32 cellular contexts compared by ENCODE assay signal in the genomic region with DNA sequence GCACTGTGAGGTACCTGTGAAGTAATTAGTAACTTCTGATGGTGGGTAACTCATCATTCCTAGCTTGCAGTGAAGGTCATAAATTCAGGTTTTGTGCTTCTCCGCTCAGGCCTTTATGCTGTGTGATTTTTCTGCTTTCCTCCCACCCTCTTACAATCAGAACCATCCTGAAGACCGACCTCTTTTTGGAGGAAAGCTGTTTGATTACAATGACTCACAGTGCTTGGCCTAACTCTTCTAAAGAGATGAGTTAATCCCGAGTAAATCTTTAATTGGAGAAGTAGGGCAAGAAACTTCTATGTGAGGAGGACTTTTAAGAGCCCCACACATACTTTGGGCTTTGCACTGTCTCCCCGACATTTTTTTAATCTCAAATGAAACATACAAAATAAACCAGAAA. TPM values are rescaled to one million over a fixed set of nuclear protein-coding genes. Genes with fewer than 3 reads are reported as not detected.
A peak's percentile ranks its signal among the peaks of the same experiment; 100 is the strongest.
DNase-seq lines count a peak whose midpoint lies in the region; ATAC-seq, FAIRE-seq and TF ChIP-seq lines count a peak whose summit lies in the region.
"Had no signal": no experiment of that assay in that cellular context is flagged by ENCODE, and none has a peak within 500 bp of the region (broad histone marks: within the 10 kb centered on the region; RNA-seq: fewer than 3 reads in every experiment).

No MANE protein-coding gene starts in this region.

- ATAC-seq in GM12878 (no peak), lower lobe of right lung (no peak), GM18907 (IDR thresholded peaks at IDR 0.05; ENCODE audit: unreplicated experiment) (no peak)
- ATAC-seq: activated CD4-positive, CD25-positive, alpha-beta regulatory T cell treated with anti-CD3 and anti-CD28 coated beads, Interleukin-2, amount 50 U/mL, for 24 hours; activated CD8-positive, alpha-beta memory T cell treated with anti-CD3 and anti-CD28 coated beads, Interleukin-2, amount 10 ng/mL, durations not matched to agents 7 days and 5 days; esophagus mucosa; gastroesophageal sphincter had no signal

- intact Hi-C loops in GM12878 (cut with micrococcal nuclease; ENCODE audit: unreplicated experiment): no loop called here
- intact Hi-C loops in lower lobe of right lung (cut with DNase I): no loop called here

- H3K36me3 ChIP-seq in Loucy (ENCODE audit: insufficient read depth, low read length) (no peaks in the 10 kb centered on the region; the same call in 1 of the 2 replicates), GM12878 (ENCODE audit: control insufficient read depth in 2 of 2, insufficient read depth in 2 of 2, low read length in 1 of 2) (peaks cover 0 to 4% of the 10 kb centered on the region in 2 experiments; a peak in 2 of 4 replicates), lower lobe of right lung (peaks cover 32% of the 10 kb centered on the region)
- H3K36me3 ChIP-seq: ascending aorta, BE2C, right atrium auricular region had no signal

- H3K4me2 ChIP-seq in Loucy (ENCODE audit: low read depth, low read length, poor library complexity, severe bottlenecking) (peak overlapping the region; percentile 3), GM12878 (ENCODE audit: control insufficient read depth, insufficient read depth) (no peak overlapping the region)
- H3K4me2 ChIP-seq: smooth muscle cell had no signal

- in situ Hi-C loops in GM12878 (cut with MboI): no loop called here

- no peak for TF ChIP-seq POLR2A in GM12878 (IDR thresholded peaks at IDR 0.05; ENCODE audit: low read depth, low read length)

- 86% methylated on average over 4 of the region's 4 CpGs for WGBS in GM12878 (ENCODE audit: insufficient coverage, insufficient replicate concordance, low lambda C conversion rate, missing lambda C conversion rate)

- H3K27me3 ChIP-seq in Loucy (ENCODE audit: insufficient read depth, low read length, poor library complexity, severe bottlenecking) (no peaks in the 10 kb centered on the region), GM12878 (replicated peaks in 1 of 2; ENCODE audit: control insufficient read depth in 2 of 2, insufficient read depth in 2 of 2, low read length in 1 of 2) (no peaks in the 10 kb centered on the region), lower lobe of right lung (ENCODE audit: low read depth) (no peaks in the 10 kb centered on the region)
- H3K27me3 ChIP-seq: ascending aorta, BE2C, gastroesophageal sphincter, right atrium auricular region had no signal

- no peaks in the 10 kb centered on the region for H3K9me2 ChIP-seq in Loucy (replicated peaks; ENCODE audit: low read depth, low read length)

- TF ChIP-seq EP300 in GM12878 (IDR thresholded peaks at IDR 0.05; ENCODE audit: borderline replicate concordance in 1 of 2, control insufficient read depth in 1 of 2, low read depth in 2 of 2, low read length in 2 of 2): no peak

- H2AFZ ChIP-seq in Loucy (ENCODE audit: low read length): 0 out of 2 replicates have a peak overlapping the region, but pooled peaks have one; percentile 12
- no peak overlapping the region for H2AFZ ChIP-seq in GM12878 (ENCODE audit: control insufficient read depth, low read depth, low read length)
- H2AFZ ChIP-seq: parathyroid adenoma had no signal

- H3K4me3 ChIP-seq in Loucy (ENCODE audit: low read length, poor library complexity, severe bottlenecking) (no peak overlapping the region), GM12878 (no peak overlapping the region), lower lobe of right lung (no peak overlapping the region)
- H3K4me3 ChIP-seq: ascending aorta, gastroesophageal sphincter, right atrium auricular region, smooth muscle cell had no signal

- H3K79me2 ChIP-seq in Loucy (ENCODE audit: insufficient read depth, low read length) (no peaks in the 10 kb centered on the region), GM12878 (ENCODE audit: control insufficient read depth, insufficient read depth, low read length) (no peaks in the 10 kb centered on the region)
- H3K79me2 ChIP-seq: parathyroid adenoma had no signal

- H3F3A ChIP-seq in Loucy (ENCODE audit: low read depth): no peaks in the 10 kb centered on the region

- H4K20me1 ChIP-seq in Loucy (ENCODE audit: insufficient read depth, low read length, poor library complexity, severe bottlenecking): no peaks in the 10 kb centered on the region
- no peaks in the 10 kb centered on the region for H4K20me1 ChIP-seq in GM12878 (ENCODE audit: control insufficient read depth, insufficient read depth)

- TF ChIP-seq CTCF in Loucy (conservative IDR thresholded peaks at IDR 0.05; ENCODE audit: low read length): no peak
- TF ChIP-seq CTCF in GM12878 (IDR thresholded peaks at IDR 0.05 in 2 of 3, conservative IDR thresholded peaks at IDR 0.05 in 1 of 3; ENCODE audit: control insufficient read depth in 2 of 3, extremely low read depth in 1 of 3, insufficient read depth in 1 of 3, low read depth in 3 of 3, low read length in 3 of 3): no peak
- no peak for TF ChIP-seq CTCF in GM10248 (IDR thresholded peaks at IDR 0.05; ENCODE audit: control extremely low read depth, extremely low read depth, low read depth, missing control alignments)
- TF ChIP-seq CTCF in lower lobe of right lung (IDR thresholded peaks at IDR 0.05): no peak

- SMC1A ChIA-PET in GM12878 (lab: Charles Lee; ENCODE audit: uncharacterized antibody, unreplicated experiment): no interaction called here

- no peak for TF ChIP-seq RAD21 in GM12878 (IDR thresholded peaks at IDR 0.05; ENCODE audit: insufficient read depth, low read depth, low read length)

- H3K9ac ChIP-seq in Loucy (ENCODE audit: low read depth, low read length, poor library complexity, severe bottlenecking) (no peak overlapping the region), GM12878 (ENCODE audit: control insufficient read depth, insufficient read depth, low read length) (no peak overlapping the region)
- H3K9ac ChIP-seq: parathyroid adenoma had no signal

- no peak overlapping the region for H3K27ac ChIP-seq in GM12878 (ENCODE audit: control insufficient read depth, insufficient read depth)
- no peak overlapping the region for H3K27ac ChIP-seq in lower lobe of right lung
- H3K27ac ChIP-seq: ascending aorta, gastroesophageal sphincter, parathyroid adenoma, right atrium auricular region had no signal

- POLR2A ChIA-PET in GM12878 (lab: Charles Lee): interaction anchor here (0.7 kb wide), 1 partner anchor 302 kb away, joined by 3 read pairs; no protein-coding TSS in a partner anchor
- POLR2A ChIA-PET in GM10248 (lab: Yijun Ruan, JAX): no interaction called here

- DNase-seq in AG08396 (ENCODE audit: low spot score) (peak; percentile 20), GM12878 (ENCODE audit: low read depth, low spot score) (no peak), kidney glomerular epithelial cell (lab: John Stamatoyannopoulos, UW) (peak; percentile 43), GM10248 (ENCODE audit: extremely low spot score) (no peak), germinal center (ENCODE audit: low spot score) (no peak), lower lobe of right lung (no peak)
- DNase-seq: activated CD4-positive, alpha-beta T cell treated with anti-CD3 and anti-CD28 coated beads, Interleukin-2, amount 50 U/mL, for 4 hours; activated CD8-positive, alpha-beta memory T cell treated with anti-CD3 and anti-CD28 coated beads, Interleukin-2, amount 10 ng/mL, durations not matched to agents 7 days and 5 days; activated T-cell treated with anti-CD3 and anti-CD28 coated beads, Interleukin-2, amount 50 U/mL, for 48 hours; BE2C; central memory CD4-positive, alpha-beta T cell; cortex of kidney; DMS 273 treated with DMSO at 0.1 percent for 48 hours; endodermal cell; immature natural killer cell; mesenchymal stem cell; NCI-H1105; NCI-H187 treated with DMSO at 0.1 percent for 48 hours; NCI-H2171 treated with DMSO at 0.1 percent for 48 hours; NCI-H510A treated with DMSO at 0.1 percent for 48 hours; stimulated activated naive CD4-positive, alpha-beta T cell treated with Interleukin-2 at 50 U/mL for 16 hours had no signal

- H3K9me3 ChIP-seq in Loucy (ENCODE audit: insufficient read depth, low read depth, low read length): no peaks in the 10 kb centered on the region
- H3K9me3 ChIP-seq in GM12878 (replicated peaks; ENCODE audit: control insufficient read depth, insufficient read depth, low read length): no peaks in the 10 kb centered on the region
- no peaks in the 10 kb centered on the region for H3K9me3 ChIP-seq in lower lobe of right lung
- H3K9me3 ChIP-seq: ascending aorta, BE2C, gastroesophageal sphincter, right atrium auricular region had no signal

- no peak for FAIRE-seq in GM12878 (lab: Jason Lieb, UNC)
- FAIRE-seq: A204.1, H1 had no signal

- RAD21 ChIA-PET in GM12878 (lab: Charles Lee; ENCODE audit: unreplicated experiment): no interaction called here

- CTCF ChIA-PET in GM12878 (lab: Yijun Ruan, JAX): interaction anchor here (1.9 kb wide), 1 partner anchor 9 kb away, joined by 5 read pairs; no protein-coding TSS in a partner anchor
- CTCF ChIA-PET in GM10248 (lab: Yijun Ruan, JAX): interaction anchor here (0.6 to 1.2 kb wide), 2 partner anchors 8 to 9 kb away, joined by 3 to 5 read pairs; no protein-coding TSS in a partner anchor

- TSS peak; percentile 27 for BruUV-seq in GM12878 (replicated peaks; lab: Mats Ljungman, UMichigan)

- H3K4me1 ChIP-seq in Loucy (ENCODE audit: insufficient read depth, low read length, poor library complexity, severe bottlenecking): peaks cover 9% of the 10 kb centered on the region
- H3K4me1 ChIP-seq in GM12878 (ENCODE audit: control insufficient read depth, insufficient read depth, low read length): no peaks in the 10 kb centered on the region
- no peaks in the 10 kb centered on the region for H3K4me1 ChIP-seq in lower lobe of right lung
- H3K4me1 ChIP-seq: BE2C, gastroesophageal sphincter, parathyroid adenoma, right atrium auricular region had no signal

TF ChIP-seq in GM12878, 131 proteins besides CTCF, POLR2A, EP300 and RAD21 (continues in another document):
- TF ChIP-seq MYC (IDR thresholded peaks at IDR 0.05; ENCODE audit: insufficient read depth, insufficient read length, insufficient replicate concordance, low read length, severe bottlenecking): no peak

RNA-seq across cellular contexts. Expression of a gene that starts 53.1 kb away (rescaled TPM):
- total RNA-seq in GM12878 (2013; cell fraction: nucleolus; rRNA removed): 62.2 and 64.4 TPM in 2 replicates
- total RNA-seq in GM12878 (2014; rRNA removed) (23.6 and 28.0 TPM in 2 replicates), GM12878 (2014; rRNA removed; fragmentation: Illumina TruSeq; extraction: Trizol) (25.3 and 26.5 TPM in 2 replicates), GM12878 (2021) (24.2 and 25.4 TPM in 2 replicates), lower lobe of right lung (12.2 TPM)
- polyA plus RNA-seq in GM12878 (2011; ENCODE audit: low read depth): 11.7 TPM
- polyA plus RNA-seq in GM12878 (2011; rRNA removed) (32.7 and 50.6 TPM in 2 replicates), GM12878 (2014; fragmentation: Illumina TruSeq; extraction: Trizol) (31.6 and 42.7 TPM in 2 replicates), GM12878 (2014; fragmentation: Nextera tagmentation; extraction: Ambion mirVana) (10 to 100 TPM; 20.9 to 23.3 TPM), GM12878 (2014; rRNA removed) (18.4 and 20.4 TPM in 2 replicates), GM12878 (2016; fragmentation: Nextera tagmentation; extraction: Ambion mirVana) (10 to 100 TPM; 32.9 to 34.9 TPM)
- polyA plus RNA-seq in GM12878 (2011; cell fraction: cytosol; rRNA removed): 17.1 and 31.9 TPM in 2 replicates
- polyA plus RNA-seq in GM12878 (2011; cell fraction: nucleus; rRNA removed): 14.5 and 20.4 TPM in 2 replicates
- polyA plus RNA-seq in GM12878 (2012): 15.0 and 15.8 TPM in 2 replicates
- 37.0 and 40.3 TPM in 2 replicates for polyA minus RNA-seq in GM12878 (2011; rRNA and poly(A)+ RNA removed)
- 9.6 and 11.0 TPM in 2 replicates for polyA minus RNA-seq in GM12878 (2011; cell fraction: cytosol; rRNA and poly(A)+ RNA removed)
- polyA minus RNA-seq in GM12878 (2011; cell fraction: nucleus; rRNA and poly(A)+ RNA removed): 26.4 and 43.2 TPM in 2 replicates

Comparison
In these comparisons a context has a peak if more than half of its experiments do, and no peak if none do; other contexts are left out.
1. DNase-seq: peak in AG08396 (single experiment) and kidney glomerular epithelial cell (single experiment); none in GM12878 (single experiment), GM10248 (single experiment), germinal center (single experiment) and lower lobe of right lung (single experiment).